Comparison of ENCODE assay signal across 11 cellular contexts in genomic region chr2:40332096-40332826, GRCh38.
DNase-seq lines count a peak whose midpoint lies in the region; ATAC-seq and TF ChIP-seq lines count a peak whose summit lies in the region.
"Had no signal": no experiment of that assay in that cellular context is flagged by ENCODE, and none has a peak within 500 bp of the region (broad histone marks: within the 10 kb centered on the region; RNA-seq: fewer than 3 reads in every experiment).

No MANE protein-coding gene starts in this region.

- WGBS in gastroesophageal sphincter (ENCODE audit: low coverage in 1 of 2), 2 donors = 5 to 15% methylated on average over 7 of the region's 8 CpGs

- no peak overlapping the region for H3K27ac Mint-ChIP-seq in MCF 10A (ENCODE audit: low read depth, unreplicated experiment)
- H3K27ac Mint-ChIP-seq in activated naive CD8-positive, alpha-beta T cell treated with anti-CD3 and anti-CD28 coated beads for 36 hours = no peak overlapping the region

- H3K27me3 ChIP-seq in breast epithelium (no peaks in the 10 kb centered on the region), RWPE2 (ENCODE audit: insufficient read depth, poor library complexity, severe bottlenecking) (no peaks in the 10 kb centered on the region), gastroesophageal sphincter (no peaks in the 10 kb centered on the region), tibial artery (no peaks in the 10 kb centered on the region)
- H3K27me3 ChIP-seq: ascending aorta; BLaER1 treated with 17β-estradiol and CSF1 and Interleukin-3, amounts not matched to agents 10 nM and 100 nM had no signal

- H3K27me3 Mint-ChIP-seq in MCF 10A (ENCODE audit: insufficient read depth, unreplicated experiment) = no peaks in the 10 kb centered on the region
- no peaks in the 10 kb centered on the region for H3K27me3 Mint-ChIP-seq in activated naive CD8-positive, alpha-beta T cell treated with anti-CD3 and anti-CD28 coated beads for 36 hours

- H3K36me3 ChIP-seq in breast epithelium (no peaks in the 10 kb centered on the region), RWPE2 (ENCODE audit: low read depth) (no peaks in the 10 kb centered on the region), gastroesophageal sphincter (no peaks in the 10 kb centered on the region), tibial artery (no peaks in the 10 kb centered on the region)
- H3K36me3 ChIP-seq: ascending aorta; BLaER1 treated with 17β-estradiol and CSF1 and Interleukin-3, amounts not matched to agents 10 nM and 100 nM had no signal

- H3K4me3 Mint-ChIP-seq in MCF 10A (ENCODE audit: unreplicated experiment) = no peak overlapping the region
- H3K4me3 Mint-ChIP-seq in activated naive CD8-positive, alpha-beta T cell treated with anti-CD3 and anti-CD28 coated beads for 36 hours = no peak overlapping the region

- H3K4me3 ChIP-seq in breast epithelium (no peak overlapping the region), RWPE2 (ENCODE audit: severe bottlenecking) (no peak overlapping the region), gastroesophageal sphincter (no peak overlapping the region), tibial artery (no peak overlapping the region)
- H3K4me3 ChIP-seq: ascending aorta; BLaER1 treated with 17β-estradiol and CSF1 and Interleukin-3, amounts not matched to agents 10 nM and 100 nM had no signal

- TF ChIP-seq POLR2A in breast epithelium (IDR thresholded peaks at IDR 0.05) = no peak
- TF ChIP-seq POLR2A in gastroesophageal sphincter (IDR thresholded peaks at IDR 0.05) = no peak

- H3K9me3 Mint-ChIP-seq in MCF 10A (ENCODE audit: unreplicated experiment) = no peaks in the 10 kb centered on the region
- H3K9me3 Mint-ChIP-seq in activated naive CD8-positive, alpha-beta T cell treated with anti-CD3 and anti-CD28 coated beads for 36 hours = no peaks in the 10 kb centered on the region

- CTCF ChIA-PET in MCF 10A (lab: Yijun Ruan, JAX) = interaction anchor here (0.7 kb wide), 1 partner anchor 89 kb away, joined by 3 read pairs; no protein-coding TSS in a partner anchor

- no peaks in the 10 kb centered on the region for H3K36me3 Mint-ChIP-seq in MCF 10A (ENCODE audit: insufficient read depth, unreplicated experiment)
- no peaks in the 10 kb centered on the region for H3K36me3 Mint-ChIP-seq in activated naive CD8-positive, alpha-beta T cell treated with anti-CD3 and anti-CD28 coated beads for 36 hours

- H3K4me1 Mint-ChIP-seq in MCF 10A (ENCODE audit: insufficient read depth, unreplicated experiment) = no peaks in the 10 kb centered on the region
- no peaks in the 10 kb centered on the region for H3K4me1 Mint-ChIP-seq in activated naive CD8-positive, alpha-beta T cell treated with anti-CD3 and anti-CD28 coated beads for 36 hours

- peak; percentile 57 for DNase-seq in MCF 10A (ENCODE audit: unreplicated experiment)
- DNase-seq in breast epithelium (ENCODE audit: low spot score in 2 of 2) = no peak
- DNase-seq in RWPE2 (ENCODE audit: low spot score) = no peak
- DNase-seq in tibial artery = peak in 1 of 2 donors; percentile 29
- no peak for DNase-seq in activated naive CD8-positive, alpha-beta T cell treated with anti-CD3 and anti-CD28 coated beads for 36 hours
- no peak for DNase-seq in T-helper 2 cell

- peak; percentile 19 for TF ChIP-seq EP300 in gastroesophageal sphincter (IDR thresholded peaks at IDR 0.05)

- H3K27ac ChIP-seq in breast epithelium (no peak overlapping the region), RWPE2 (ENCODE audit: poor library complexity, severe bottlenecking) (peak overlapping the region; percentile 48), gastroesophageal sphincter (peak overlapping the region; percentile 71 to 91 (median 80)), tibial artery (peak overlapping the region; percentile 13 to 31)
- H3K27ac ChIP-seq: ascending aorta; BLaER1 treated with 17β-estradiol and CSF1 and Interleukin-3, amounts not matched to agents 10 nM and 100 nM had no signal

- POLR2A ChIA-PET in MCF 10A (lab: Yijun Ruan, JAX) = interaction anchor here (0.6 kb wide), 1 partner anchor 10 kb away, joined by 3 read pairs; no protein-coding TSS in a partner anchor

- TF ChIP-seq CTCF in MCF 10A (IDR thresholded peaks at IDR 0.05; ENCODE audit: unreplicated experiment) (no peak), breast epithelium (IDR thresholded peaks at IDR 0.05) (no peak), RWPE2 (IDR thresholded peaks at IDR 0.05; ENCODE audit: poor library complexity, severe bottlenecking) (no peak), gastroesophageal sphincter (IDR thresholded peaks at IDR 0.05) (peak in 1 of 4 experiments; percentile 23), tibial artery (IDR thresholded peaks at IDR 0.05) (peak in 1 of 2 experiments; percentile 6)

- ATAC-seq in RWPE2 (ENCODE audit: low read depth) = peak; percentile 92
- ATAC-seq in gastroesophageal sphincter = peak; percentile 67
- ATAC-seq in GM18858 (IDR thresholded peaks at IDR 0.05; ENCODE audit: unreplicated experiment) = no peak
- ATAC-seq: left lobe of liver had no signal

- intact Hi-C loops in MCF 10A (cut with micrococcal nuclease) (no loop called here), breast epithelium (cut with DNase I; ENCODE audit: low total_unique reads) (no loop called here), tibial artery (cut with DNase I; ENCODE audit: low total_unique reads) (no loop called here)

- no peaks in the 10 kb centered on the region for H3K4me1 ChIP-seq in breast epithelium
- peaks cover 8% of the 10 kb centered on the region for H3K4me1 ChIP-seq in RWPE2 (ENCODE audit: insufficient read depth, poor library complexity, severe bottlenecking)
- H3K4me1 ChIP-seq in gastroesophageal sphincter = peaks cover 4 to 34% (median 12%) of the 10 kb centered on the region in 3 donors
- peaks cover 0 to 44% (median 16%) of the 10 kb centered on the region in 4 donors for H3K4me1 ChIP-seq in tibial artery

- H3K9me3 ChIP-seq in breast epithelium (no peaks in the 10 kb centered on the region), RWPE2 (ENCODE audit: severe bottlenecking) (no peaks in the 10 kb centered on the region), gastroesophageal sphincter (no peaks in the 10 kb centered on the region), tibial artery (no peaks in the 10 kb centered on the region)
- H3K9me3 ChIP-seq: ascending aorta had no signal

- BruUV-seq in MCF 10A (replicated peaks; lab: Mats Ljungman, UMichigan) = no TSS peak

Comparison
In these comparisons a context has a peak if more than half of its experiments do, and no peak if none do; other contexts are left out.
1. H3K27ac ChIP-seq: peak in RWPE2 (single experiment), gastroesophageal sphincter (4 of 4) and tibial artery (2 of 2); none in breast epithelium (0 of 2).